1 cellular context compared by ENCODE assay signal in the genomic region with DNA sequence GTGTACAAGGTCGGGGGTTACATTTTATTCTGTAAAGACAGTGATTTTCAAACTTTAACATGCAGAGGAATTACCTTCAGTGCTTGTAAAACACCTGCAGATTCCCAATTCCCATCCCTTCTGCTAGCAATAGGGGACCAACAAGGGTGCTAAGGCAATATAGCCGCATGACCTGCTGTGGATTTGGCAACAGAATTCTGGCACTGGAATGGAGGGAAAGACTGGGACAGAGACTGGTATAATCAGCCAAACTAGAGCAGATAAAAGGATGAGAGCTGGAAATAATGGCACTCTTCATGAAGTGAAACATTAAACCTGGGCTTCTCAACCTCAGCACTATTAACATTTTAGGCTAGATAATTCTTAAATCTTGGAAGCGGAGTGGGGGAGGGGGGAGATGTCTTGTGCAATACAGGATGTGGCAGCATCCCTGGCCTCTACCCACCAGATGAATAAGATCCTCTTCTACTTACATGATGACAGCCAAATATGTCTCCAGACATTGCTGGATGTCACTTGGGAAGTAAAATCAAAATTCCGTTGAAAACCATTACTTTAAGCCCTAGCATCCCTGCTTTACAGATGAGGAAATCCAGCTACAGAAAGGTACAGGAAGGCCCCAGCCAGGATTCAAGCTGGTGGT.
TF ChIP-seq lines count a peak whose summit lies in the region.

No MANE protein-coding gene starts in this region.

TF ChIP-seq in HepG2, 621 proteins besides CTCF, POLR2A, EP300 and RAD21 (continued from another document and continues in another):
- TF ChIP-seq, protein P1, sequence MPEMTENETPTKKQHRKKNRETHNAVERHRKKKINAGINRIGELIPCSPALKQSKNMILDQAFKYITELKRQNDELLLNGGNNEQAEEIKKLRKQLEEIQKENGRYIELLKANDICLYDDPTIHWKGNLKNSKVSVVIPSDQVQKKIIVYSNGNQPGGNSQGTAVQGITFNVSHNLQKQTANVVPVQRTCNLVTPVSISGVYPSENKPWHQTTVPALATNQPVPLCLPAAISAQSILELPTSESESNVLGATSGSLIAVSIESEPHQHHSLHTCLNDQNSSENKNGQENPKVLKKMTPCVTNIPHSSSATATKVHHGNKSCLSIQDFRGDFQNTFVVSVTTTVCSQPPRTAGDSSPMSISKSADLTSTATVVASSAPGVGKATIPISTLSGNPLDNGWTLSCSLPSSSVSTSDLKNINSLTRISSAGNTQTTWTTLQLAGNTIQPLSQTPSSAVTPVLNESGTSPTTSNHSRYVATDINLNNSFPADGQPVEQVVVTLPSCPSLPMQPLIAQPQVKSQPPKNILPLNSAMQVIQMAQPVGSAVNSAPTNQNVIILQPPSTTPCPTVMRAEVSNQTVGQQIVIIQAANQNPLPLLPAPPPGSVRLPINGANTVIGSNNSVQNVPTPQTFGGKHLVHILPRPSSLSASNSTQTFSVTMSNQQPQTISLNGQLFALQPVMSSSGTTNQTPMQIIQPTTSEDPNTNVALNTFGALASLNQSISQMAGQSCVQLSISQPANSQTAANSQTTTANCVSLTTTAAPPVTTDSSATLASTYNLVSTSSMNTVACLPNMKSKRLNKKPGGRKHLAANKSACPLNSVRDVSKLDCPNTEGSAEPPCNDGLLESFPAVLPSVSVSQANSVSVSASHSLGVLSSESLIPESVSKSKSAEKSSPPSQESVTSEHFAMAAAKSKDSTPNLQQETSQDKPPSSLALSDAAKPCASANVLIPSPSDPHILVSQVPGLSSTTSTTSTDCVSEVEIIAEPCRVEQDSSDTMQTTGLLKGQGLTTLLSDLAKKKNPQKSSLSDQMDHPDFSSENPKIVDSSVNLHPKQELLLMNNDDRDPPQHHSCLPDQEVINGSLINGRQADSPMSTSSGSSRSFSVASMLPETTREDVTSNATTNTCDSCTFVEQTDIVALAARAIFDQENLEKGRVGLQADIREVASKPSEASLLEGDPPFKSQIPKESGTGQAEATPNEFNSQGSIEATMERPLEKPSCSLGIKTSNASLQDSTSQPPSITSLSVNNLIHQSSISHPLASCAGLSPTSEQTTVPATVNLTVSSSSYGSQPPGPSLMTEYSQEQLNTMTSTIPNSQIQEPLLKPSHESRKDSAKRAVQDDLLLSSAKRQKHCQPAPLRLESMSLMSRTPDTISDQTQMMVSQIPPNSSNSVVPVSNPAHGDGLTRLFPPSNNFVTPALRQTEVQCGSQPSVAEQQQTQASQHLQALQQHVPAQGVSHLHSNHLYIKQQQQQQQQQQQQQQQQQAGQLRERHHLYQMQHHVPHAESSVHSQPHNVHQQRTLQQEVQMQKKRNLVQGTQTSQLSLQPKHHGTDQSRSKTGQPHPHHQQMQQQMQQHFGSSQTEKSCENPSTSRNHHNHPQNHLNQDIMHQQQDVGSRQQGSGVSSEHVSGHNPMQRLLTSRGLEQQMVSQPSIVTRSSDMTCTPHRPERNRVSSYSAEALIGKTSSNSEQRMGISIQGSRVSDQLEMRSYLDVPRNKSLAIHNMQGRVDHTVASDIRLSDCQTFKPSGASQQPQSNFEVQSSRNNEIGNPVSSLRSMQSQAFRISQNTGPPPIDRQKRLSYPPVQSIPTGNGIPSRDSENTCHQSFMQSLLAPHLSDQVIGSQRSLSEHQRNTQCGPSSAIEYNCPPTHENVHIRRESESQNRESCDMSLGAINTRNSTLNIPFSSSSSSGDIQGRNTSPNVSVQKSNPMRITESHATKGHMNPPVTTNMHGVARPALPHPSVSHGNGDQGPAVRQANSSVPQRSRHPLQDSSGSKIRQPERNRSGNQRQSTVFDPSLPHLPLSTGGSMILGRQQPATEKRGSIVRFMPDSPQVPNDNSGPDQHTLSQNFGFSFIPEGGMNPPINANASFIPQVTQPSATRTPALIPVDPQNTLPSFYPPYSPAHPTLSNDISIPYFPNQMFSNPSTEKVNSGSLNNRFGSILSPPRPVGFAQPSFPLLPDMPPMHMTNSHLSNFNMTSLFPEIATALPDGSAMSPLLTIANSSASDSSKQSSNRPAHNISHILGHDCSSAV (CRISPR knock-in tag; IDR thresholded peaks at IDR 0.05; ENCODE audit: borderline replicate concordance): no peak
- TF ChIP-seq ZNF235 (CRISPR knock-in tag; IDR thresholded peaks at IDR 0.05; ENCODE audit: borderline replicate concordance) (no peak), SMARCC2 (IDR thresholded peaks at IDR 0.05) (no peak), MTF1 (CRISPR knock-in tag; IDR thresholded peaks at IDR 0.05) (no peak), ZNF318 (CRISPR knock-in tag; IDR thresholded peaks at IDR 0.05) (no peak), KLF12 (CRISPR knock-in tag; IDR thresholded peaks at IDR 0.05; ENCODE audit: borderline replicate concordance) (no peak), ZBTB38 (CRISPR knock-in tag; IDR thresholded peaks at IDR 0.05) (0 out of 2 replicates have a peak, but pooled peaks have one; percentile 31), GFI1 (CRISPR knock-in tag; IDR thresholded peaks at IDR 0.05; ENCODE audit: borderline replicate concordance) (no peak), ZNF562 (CRISPR knock-in tag; IDR thresholded peaks at IDR 0.05; ENCODE audit: borderline replicate concordance) (no peak), PHF8 (CRISPR knock-in tag; IDR thresholded peaks at IDR 0.05) (no peak), BRD4 (CRISPR knock-in tag; IDR thresholded peaks at IDR 0.05) (no peak), NR2F2 (IDR thresholded peaks at IDR 0.05; ENCODE audit: borderline replicate concordance, low read depth) (no peak), BRCA1 (CRISPR knock-in tag; IDR thresholded peaks at IDR 0.05) (no peak), NFE2 (CRISPR knock-in tag; IDR thresholded peaks at IDR 0.05) (no peak), RARA (CRISPR knock-in tag; IDR thresholded peaks at IDR 0.05) (no peak), SCMH1 (CRISPR knock-in tag; IDR thresholded peaks at IDR 0.05; ENCODE audit: borderline replicate concordance) (no peak), ZNF34 (CRISPR knock-in tag; IDR thresholded peaks at IDR 0.05; ENCODE audit: borderline replicate concordance) (no peak), ZFAT (CRISPR knock-in tag; conservative IDR thresholded peaks at IDR 0.05) (no peak)
- TF ChIP-seq, protein P2, sequence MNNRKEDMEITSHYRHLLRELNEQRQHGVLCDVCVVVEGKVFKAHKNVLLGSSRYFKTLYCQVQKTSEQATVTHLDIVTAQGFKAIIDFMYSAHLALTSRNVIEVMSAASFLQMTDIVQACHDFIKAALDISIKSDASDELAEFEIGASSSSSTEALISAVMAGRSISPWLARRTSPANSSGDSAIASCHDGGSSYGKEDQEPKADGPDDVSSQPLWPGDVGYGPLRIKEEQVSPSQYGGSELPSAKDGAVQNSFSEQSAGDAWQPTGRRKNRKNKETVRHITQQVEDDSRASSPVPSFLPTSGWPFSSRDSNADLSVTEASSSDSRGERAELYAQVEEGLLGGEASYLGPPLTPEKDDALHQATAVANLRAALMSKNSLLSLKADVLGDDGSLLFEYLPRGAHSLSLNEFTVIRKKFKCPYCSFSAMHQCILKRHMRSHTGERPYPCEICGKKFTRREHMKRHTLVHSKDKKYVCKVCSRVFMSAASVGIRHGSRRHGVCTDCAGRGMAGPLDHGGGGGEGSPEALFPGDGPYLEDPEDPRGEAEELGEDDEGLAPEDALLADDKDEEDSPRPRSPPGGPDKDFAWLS (CRISPR knock-in tag; IDR thresholded peaks at IDR 0.05; ENCODE audit: borderline replicate concordance): 0 out of 2 replicates have a peak, but pooled peaks have one; percentile 49
- TF ChIP-seq, protein P3, sequence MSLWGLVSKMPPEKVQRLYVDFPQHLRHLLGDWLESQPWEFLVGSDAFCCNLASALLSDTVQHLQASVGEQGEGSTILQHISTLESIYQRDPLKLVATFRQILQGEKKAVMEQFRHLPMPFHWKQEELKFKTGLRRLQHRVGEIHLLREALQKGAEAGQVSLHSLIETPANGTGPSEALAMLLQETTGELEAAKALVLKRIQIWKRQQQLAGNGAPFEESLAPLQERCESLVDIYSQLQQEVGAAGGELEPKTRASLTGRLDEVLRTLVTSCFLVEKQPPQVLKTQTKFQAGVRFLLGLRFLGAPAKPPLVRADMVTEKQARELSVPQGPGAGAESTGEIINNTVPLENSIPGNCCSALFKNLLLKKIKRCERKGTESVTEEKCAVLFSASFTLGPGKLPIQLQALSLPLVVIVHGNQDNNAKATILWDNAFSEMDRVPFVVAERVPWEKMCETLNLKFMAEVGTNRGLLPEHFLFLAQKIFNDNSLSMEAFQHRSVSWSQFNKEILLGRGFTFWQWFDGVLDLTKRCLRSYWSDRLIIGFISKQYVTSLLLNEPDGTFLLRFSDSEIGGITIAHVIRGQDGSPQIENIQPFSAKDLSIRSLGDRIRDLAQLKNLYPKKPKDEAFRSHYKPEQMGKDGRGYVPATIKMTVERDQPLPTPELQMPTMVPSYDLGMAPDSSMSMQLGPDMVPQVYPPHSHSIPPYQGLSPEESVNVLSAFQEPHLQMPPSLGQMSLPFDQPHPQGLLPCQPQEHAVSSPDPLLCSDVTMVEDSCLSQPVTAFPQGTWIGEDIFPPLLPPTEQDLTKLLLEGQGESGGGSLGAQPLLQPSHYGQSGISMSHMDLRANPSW (CRISPR knock-in tag; IDR thresholded peaks at IDR 0.05; ENCODE audit: borderline replicate concordance): no peak
- TF ChIP-seq, protein P4, sequence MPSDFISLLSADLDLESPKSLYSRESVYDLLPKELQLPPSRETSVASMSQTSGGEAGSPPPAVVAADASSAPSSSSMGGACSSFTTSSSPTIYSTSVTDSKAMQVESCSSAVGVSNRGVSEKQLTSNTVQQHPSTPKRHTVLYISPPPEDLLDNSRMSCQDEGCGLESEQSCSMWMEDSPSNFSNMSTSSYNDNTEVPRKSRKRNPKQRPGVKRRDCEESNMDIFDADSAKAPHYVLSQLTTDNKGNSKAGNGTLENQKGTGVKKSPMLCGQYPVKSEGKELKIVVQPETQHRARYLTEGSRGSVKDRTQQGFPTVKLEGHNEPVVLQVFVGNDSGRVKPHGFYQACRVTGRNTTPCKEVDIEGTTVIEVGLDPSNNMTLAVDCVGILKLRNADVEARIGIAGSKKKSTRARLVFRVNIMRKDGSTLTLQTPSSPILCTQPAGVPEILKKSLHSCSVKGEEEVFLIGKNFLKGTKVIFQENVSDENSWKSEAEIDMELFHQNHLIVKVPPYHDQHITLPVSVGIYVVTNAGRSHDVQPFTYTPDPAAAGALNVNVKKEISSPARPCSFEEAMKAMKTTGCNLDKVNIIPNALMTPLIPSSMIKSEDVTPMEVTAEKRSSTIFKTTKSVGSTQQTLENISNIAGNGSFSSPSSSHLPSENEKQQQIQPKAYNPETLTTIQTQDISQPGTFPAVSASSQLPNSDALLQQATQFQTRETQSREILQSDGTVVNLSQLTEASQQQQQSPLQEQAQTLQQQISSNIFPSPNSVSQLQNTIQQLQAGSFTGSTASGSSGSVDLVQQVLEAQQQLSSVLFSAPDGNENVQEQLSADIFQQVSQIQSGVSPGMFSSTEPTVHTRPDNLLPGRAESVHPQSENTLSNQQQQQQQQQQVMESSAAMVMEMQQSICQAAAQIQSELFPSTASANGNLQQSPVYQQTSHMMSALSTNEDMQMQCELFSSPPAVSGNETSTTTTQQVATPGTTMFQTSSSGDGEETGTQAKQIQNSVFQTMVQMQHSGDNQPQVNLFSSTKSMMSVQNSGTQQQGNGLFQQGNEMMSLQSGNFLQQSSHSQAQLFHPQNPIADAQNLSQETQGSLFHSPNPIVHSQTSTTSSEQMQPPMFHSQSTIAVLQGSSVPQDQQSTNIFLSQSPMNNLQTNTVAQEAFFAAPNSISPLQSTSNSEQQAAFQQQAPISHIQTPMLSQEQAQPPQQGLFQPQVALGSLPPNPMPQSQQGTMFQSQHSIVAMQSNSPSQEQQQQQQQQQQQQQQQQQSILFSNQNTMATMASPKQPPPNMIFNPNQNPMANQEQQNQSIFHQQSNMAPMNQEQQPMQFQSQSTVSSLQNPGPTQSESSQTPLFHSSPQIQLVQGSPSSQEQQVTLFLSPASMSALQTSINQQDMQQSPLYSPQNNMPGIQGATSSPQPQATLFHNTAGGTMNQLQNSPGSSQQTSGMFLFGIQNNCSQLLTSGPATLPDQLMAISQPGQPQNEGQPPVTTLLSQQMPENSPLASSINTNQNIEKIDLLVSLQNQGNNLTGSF (CRISPR knock-in tag; IDR thresholded peaks at IDR 0.05): no peak
